In the genomic region with DNA sequence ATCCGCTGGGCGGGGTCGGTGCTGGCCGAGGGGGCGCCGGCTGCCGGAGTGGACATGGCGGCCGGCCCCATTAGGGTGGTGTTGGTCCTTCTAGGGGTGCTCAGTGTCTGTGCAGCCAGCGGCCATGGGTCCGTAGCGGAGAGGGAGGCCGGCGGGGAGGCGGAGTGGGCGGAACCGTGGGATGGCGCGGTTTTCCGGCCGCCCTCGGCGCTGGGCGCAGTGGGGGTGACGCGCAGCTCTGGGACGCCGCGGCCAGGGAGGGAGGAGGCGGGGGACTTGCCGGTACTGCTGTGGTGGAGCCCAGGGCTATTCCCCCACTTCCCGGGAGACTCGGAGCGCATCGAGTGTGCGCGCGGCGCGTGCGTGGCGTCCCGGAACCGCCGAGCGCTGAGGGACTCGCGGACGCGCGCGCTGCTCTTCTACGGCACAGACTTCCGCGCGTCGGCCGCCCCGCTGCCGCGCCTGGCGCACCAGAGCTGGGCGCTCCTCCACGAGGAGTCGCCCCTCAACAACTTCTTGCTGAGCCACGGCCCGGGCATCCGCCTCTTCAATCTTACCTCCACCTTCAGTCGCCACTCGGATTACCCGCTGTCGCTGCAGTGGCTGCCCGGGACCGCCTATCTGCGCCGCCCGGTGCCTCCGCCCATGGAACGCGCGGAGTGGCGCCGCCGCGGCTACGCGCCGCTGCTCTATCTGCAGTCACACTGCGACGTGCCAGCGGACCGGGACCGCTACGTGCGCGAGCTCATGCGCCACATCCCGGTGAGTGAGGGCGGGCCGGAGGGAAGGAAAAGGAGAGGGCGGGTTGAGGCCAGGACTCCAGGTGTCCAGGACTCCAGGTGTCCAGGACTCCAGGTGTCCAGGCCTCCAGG, we compare ENCODE assay signal across 8 cellular contexts. TPM values are rescaled to one million over a fixed set of nuclear protein-coding genes. Genes with fewer than 3 reads are reported as not detected.
DNase-seq lines count a peak whose midpoint lies in the region; ATAC-seq lines count a peak whose summit lies in the region.

No MANE protein-coding gene starts in this region.

- H3K4me3 Mint-ChIP-seq in effector memory CD8-positive, alpha-beta T cell: peak overlapping the region; percentile 80 to 87

- peaks cover 41 to 50% of the 10 kb centered on the region in 2 donors for H3K4me1 Mint-ChIP-seq in effector memory CD8-positive, alpha-beta T cell (ENCODE audit: low read depth in 2 of 2)

- peak overlapping the region; percentile 75 for H3K4me3 ChIP-seq in mesendoderm (ENCODE audit: low read length)

- no peak overlapping the region for H4K8ac ChIP-seq in mesendoderm (ENCODE audit: low read depth, low read length)

- H2AK5ac ChIP-seq in mesendoderm (ENCODE audit: low read length): no peak overlapping the region

- H3K4me1 ChIP-seq in mesendoderm (ENCODE audit: control insufficient read depth, low read depth, low read length): no peaks in the 10 kb centered on the region

- no peaks in the 10 kb centered on the region for H3K27me3 ChIP-seq in mesendoderm (ENCODE audit: insufficient read depth, low read length, poor library complexity)

- H2BK15ac ChIP-seq in mesendoderm (replicated peaks; ENCODE audit: low read depth): no peak overlapping the region

- H3K27ac Mint-ChIP-seq in effector memory CD8-positive, alpha-beta T cell: peak overlapping the region; percentile 91 to 94

- no peaks in the 10 kb centered on the region for H3K9me3 Mint-ChIP-seq in effector memory CD8-positive, alpha-beta T cell

- ATAC-seq in GM18858 (IDR thresholded peaks at IDR 0.05; ENCODE audit: unreplicated experiment) (peak; percentile 40), HG03064 (IDR thresholded peaks at IDR 0.05; ENCODE audit: low read depth, unreplicated experiment) (peak; percentile 56)
- ATAC-seq in effector memory CD8-positive, alpha-beta T cell (replicated peaks): peak; percentile 68

- no peak overlapping the region for H2BK120ac ChIP-seq in mesendoderm (ENCODE audit: low read depth, low read length)

- H4K5ac ChIP-seq in mesendoderm (ENCODE audit: low read length): no peak overlapping the region

- peaks cover 7% of the 10 kb centered on the region for H3K79me1 ChIP-seq in mesendoderm (ENCODE audit: low read length)

- H3K4me2 ChIP-seq in mesendoderm (ENCODE audit: low read length): peak overlapping the region; percentile 75

- H3K18ac ChIP-seq in mesendoderm (ENCODE audit: low read length): peak overlapping the region; percentile 25

- H3K36me3 Mint-ChIP-seq in effector memory CD8-positive, alpha-beta T cell (ENCODE audit: insufficient read depth): peaks cover 88% of the 10 kb centered on the region

- peak overlapping the region; percentile 47 for H2BK5ac ChIP-seq in mesendoderm (ENCODE audit: low read length)

- H3K56ac ChIP-seq in mesendoderm (ENCODE audit: low read length): peak overlapping the region; percentile 98

- no peaks in the 10 kb centered on the region for H3K27me3 Mint-ChIP-seq in effector memory CD8-positive, alpha-beta T cell

- H3K4ac ChIP-seq in mesendoderm (ENCODE audit: low read depth, low read length): no peak overlapping the region

- peak overlapping the region; percentile 90 for H3K9ac ChIP-seq in mesendoderm (ENCODE audit: low read length)

- peak overlapping the region; percentile 15 for H3K23ac ChIP-seq in mesendoderm (ENCODE audit: low read length)

- peaks cover 12% of the 10 kb centered on the region for H3K36me3 ChIP-seq in mesendoderm (ENCODE audit: control insufficient read depth, insufficient read depth, low read length)

- peaks cover 4% of the 10 kb centered on the region for H3K79me2 ChIP-seq in mesendoderm (ENCODE audit: control insufficient read depth, insufficient read depth, low read length)

- WGBS in mesendoderm (ENCODE audit: extremely low coverage, insufficient coverage, low lambda C conversion rate): no CpG with 5 or more reads among the region's 101 CpGs

- peak overlapping the region; percentile 85 for H3K27ac ChIP-seq in mesendoderm (ENCODE audit: low read depth, low read length)

- peak; percentile 88 for DNase-seq in AG20443 (ENCODE audit: low spot score)
- peak; percentile 74 for DNase-seq in NCI-H69 (lab: John Stamatoyannopoulos, UW)
- peak; percentile 64 to 74 for DNase-seq in activated CD8-positive, alpha-beta memory T cell treated with anti-CD3 and anti-CD28 coated beads for 4 hours (ENCODE audit: low read depth in 2 of 2)
- peak; percentile 73 to 78 (median 78) for DNase-seq in effector memory CD8-positive, alpha-beta T cell
- DNase-seq in mesendoderm: peak; percentile 76
- peak; percentile 75 for DNase-seq in stimulated activated CD8-positive, alpha-beta memory T cell treated with anti-CD3 and anti-CD28 coated beads, Interleukin-12 subunit alpha, Interleukin-12 subunit beta, amount 100 ng/mL, for 4 hours (ENCODE audit: low read depth)

RNA-seq across cellular contexts. Expression of gene CHCHD1, which starts 9.3 kb away (rescaled TPM):
- 149 TPM for polyA plus RNA-seq in mesendoderm (2013, experiment 1 of 2)
- polyA plus RNA-seq in mesendoderm (2013, experiment 2 of 2): 149 TPM

RNA-seq across cellular contexts. Expression of gene ZSWIM8, which starts 12.9 kb away (rescaled TPM):
- polyA plus RNA-seq in mesendoderm (2013, experiment 1 of 2): 20.4 TPM
- 22.1 TPM for polyA plus RNA-seq in mesendoderm (2013, experiment 2 of 2)

RNA-seq across cellular contexts. Expression of gene SEC24C, which starts 28.3 kb away (rescaled TPM):
- 31.2 TPM for polyA plus RNA-seq in mesendoderm (2013, experiment 1 of 2)
- 32.6 TPM for polyA plus RNA-seq in mesendoderm (2013, experiment 2 of 2)

RNA-seq across cellular contexts. Expression of gene NDST2, which starts 38.9 kb away (rescaled TPM):
- 7.4 TPM for polyA plus RNA-seq in mesendoderm (2013, experiment 1 of 2)
- 8.0 TPM for polyA plus RNA-seq in mesendoderm (2013, experiment 2 of 2)

Comparison
In these comparisons a context has a peak if more than half of its experiments do, and no peak if none do; other contexts are left out.
1. Peak in every context shown above with its lines: DNase-seq, ATAC-seq, H3K4me3 ChIP-seq and H3K27ac ChIP-seq.